Comparison of ENCODE assay signal across 7 cellular contexts in genomic region chr12:66235626-66236281, GRCh38. TPM values are rescaled to one million over a fixed set of nuclear protein-coding genes. Genes with fewer than 3 reads are reported as not detected.
DNase-seq lines count a peak whose midpoint lies in the region; ATAC-seq and TF ChIP-seq lines count a peak whose summit lies in the region.

No MANE protein-coding gene starts in this region.

- H3K9me3 ChIP-seq in esophagus muscularis mucosa: no peaks in the 10 kb centered on the region

- H3K36me3 ChIP-seq in esophagus muscularis mucosa: peaks cover 0 to 6% (median 0%) of the 10 kb centered on the region in 4 donors

- peak; percentile 63 for DNase-seq in OCI-M1 (lab: John Stamatoyannopoulos, UW)
- DNase-seq in esophagus muscularis mucosa (ENCODE audit: extremely low spot score): no peak
- DNase-seq in progenitor cell of endocrine pancreas (ENCODE audit: low spot score, unreplicated experiment): no peak
- DNase-seq in stimulated activated CD4-positive, alpha-beta T cell treated with anti-CD3 and anti-CD28 coated beads, Interleukin-15, amount 100 ng/mL, for 24 hours: no peak
- no peak for DNase-seq in NCI-H1092 treated with DMSO at 0.1 percent for 48 hours (lab: John Stamatoyannopoulos, UW)

- H3K9me3 Mint-ChIP-seq in progenitor cell of endocrine pancreas (ENCODE audit: low read depth): no peaks in the 10 kb centered on the region

- H3K4me1 Mint-ChIP-seq in progenitor cell of endocrine pancreas (ENCODE audit: low read depth): peaks cover 8% of the 10 kb centered on the region

- peaks cover 0 to 12% (median 2%) of the 10 kb centered on the region in 4 donors for H3K4me1 ChIP-seq in esophagus muscularis mucosa

- peaks cover 48% of the 10 kb centered on the region for H3K27me3 Mint-ChIP-seq in progenitor cell of endocrine pancreas

- peak overlapping the region; percentile 56 for H3K4me3 Mint-ChIP-seq in progenitor cell of endocrine pancreas (ENCODE audit: low read depth)

- ATAC-seq in HG02642 (IDR thresholded peaks at IDR 0.05; ENCODE audit: poor library complexity, unreplicated experiment): no peak

- intact Hi-C loops in esophagus muscularis mucosa (cut with DNase I): loop anchor here (10.0 kb wide), 1 partner anchor 91 kb away; no protein-coding TSS in a partner anchor

- no peaks in the 10 kb centered on the region for H3K36me3 Mint-ChIP-seq in progenitor cell of endocrine pancreas (ENCODE audit: insufficient read depth)

- H3K27me3 ChIP-seq in esophagus muscularis mucosa: peaks cover 0 to 48% (median 0%) of the 10 kb centered on the region in 4 donors

- H3K27ac ChIP-seq in esophagus muscularis mucosa (replicated peaks in 1 of 4): peak overlapping the region; percentile 38 to 59 (median 49)

- 37% methylated on average over 5 of the region's 5 CpGs for WGBS in esophagus muscularis mucosa

- TF ChIP-seq CTCF in GM12873 (IDR thresholded peaks at IDR 0.05; ENCODE audit: insufficient read depth, low read depth, low read length, missing control alignments) (peak; percentile 17), esophagus muscularis mucosa (IDR thresholded peaks at IDR 0.05) (peak in 1 of 3 experiments; percentile 11), progenitor cell of endocrine pancreas (IDR thresholded peaks at IDR 0.05; ENCODE audit: unreplicated experiment) (peak; percentile 13)

- H3K27ac Mint-ChIP-seq in progenitor cell of endocrine pancreas: no peak overlapping the region

- TF ChIP-seq POLR2A in esophagus muscularis mucosa (IDR thresholded peaks at IDR 0.05; ENCODE audit: low read depth): no peak

- peak overlapping the region; percentile 50 to 64 (median 54) for H3K4me3 ChIP-seq in esophagus muscularis mucosa

- no peak for TF ChIP-seq EP300 in esophagus muscularis mucosa (IDR thresholded peaks at IDR 0.05)

RNA-seq across cellular contexts. Expression of gene IRAK3, which starts 46.7 kb away (rescaled TPM):
- total RNA-seq in esophagus muscularis mucosa: 10 to 100 TPM; 12.2 to 21.5 (median 13.6) TPM
- total RNA-seq in progenitor cell of endocrine pancreas: 0.02 TPM in 1 of 2 replicates, not detected in the other

Comparison
In these comparisons a context has a peak if more than half of its experiments do, and no peak if none do; other contexts are left out.
1. RNA of gene IRAK3, which starts 46.7 kb away (total RNA-seq): 12.2 to 21.5 TPM in esophagus muscularis mucosa; 0.02 TPM in progenitor cell of endocrine pancreas; every median in the first group is over 10 times any median in the second.